1 cellular context compared by ENCODE assay signal in genomic region chr4:112514449-112515277, GRCh38.
TF ChIP-seq lines count a peak whose summit lies in the region.

No MANE protein-coding gene starts in this region.

TF ChIP-seq in WTC11, 78 proteins besides CTCF, POLR2A, EP300 and RAD21 (continued from another document):
- TF ChIP-seq NFATC4 (CRISPR knock-in tag; IDR thresholded peaks at IDR 0.05) (no peak), FOXJ3 (CRISPR knock-in tag; IDR thresholded peaks at IDR 0.05; ENCODE audit: borderline replicate concordance) (no peak), ATF3 (CRISPR knock-in tag; conservative IDR thresholded peaks at IDR 0.05) (no peak), ZNF232 (CRISPR knock-in tag; IDR thresholded peaks at IDR 0.05) (no peak), ZBTB43 (CRISPR knock-in tag; IDR thresholded peaks at IDR 0.05) (no peak), GTF2I (CRISPR knock-in tag; conservative IDR thresholded peaks at IDR 0.05) (no peak), ZNF121 (CRISPR knock-in tag; IDR thresholded peaks at IDR 0.05) (peak; percentile 98), FOXP1 (CRISPR knock-in tag; IDR thresholded peaks at IDR 0.05; ENCODE audit: borderline replicate concordance) (peak; percentile 52; the same call in 1 of the 2 replicates), EMX1 (CRISPR knock-in tag; IDR thresholded peaks at IDR 0.05) (no peak), SMAD4 (CRISPR knock-in tag; IDR thresholded peaks at IDR 0.05) (no peak), NFE2L1 (CRISPR knock-in tag; IDR thresholded peaks at IDR 0.05) (no peak)
